8 cellular contexts compared by ENCODE assay signal in the genomic region with DNA sequence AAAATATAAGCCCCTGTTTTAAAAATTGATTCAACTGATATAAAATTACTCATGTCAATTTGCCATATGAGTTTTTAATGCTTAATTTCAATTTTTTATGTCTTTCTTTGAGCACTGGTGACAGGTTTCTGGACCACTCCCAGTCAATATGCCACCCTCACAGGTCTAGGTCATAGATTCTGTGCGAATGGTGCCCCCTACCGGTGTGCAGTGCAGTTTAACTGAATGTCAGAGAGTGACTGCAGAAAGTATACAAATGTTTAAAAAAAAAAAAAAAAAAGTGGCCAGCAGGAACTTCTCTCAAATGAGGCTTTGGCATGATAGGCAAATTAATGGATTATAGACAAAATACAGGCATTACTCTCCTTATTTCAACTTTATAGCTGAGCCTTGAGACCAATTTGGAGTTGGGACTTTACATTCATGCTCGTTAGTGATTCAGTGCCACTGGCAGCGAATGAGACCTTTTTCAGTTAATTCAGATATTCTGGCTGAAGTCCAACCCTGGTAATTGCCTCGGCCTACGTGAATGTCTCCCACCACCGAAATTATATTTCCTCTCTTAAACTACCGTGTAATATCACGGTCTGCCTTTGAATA.
DNase-seq lines count a peak whose midpoint lies in the region; ATAC-seq and TF ChIP-seq lines count a peak whose summit lies in the region.

No MANE protein-coding gene starts in this region.

- no peaks in the 10 kb centered on the region for H3K9me3 Mint-ChIP-seq in activated naive CD4-positive, alpha-beta T cell treated with anti-CD3 and anti-CD28 coated beads for 36 hours

- no peaks in the 10 kb centered on the region for H3K9me3 ChIP-seq in lower lobe of right lung

- ATAC-seq in lower lobe of right lung (peak in 1 of 2 donors; percentile 67), esophagus mucosa (no peak)

- H3K27ac Mint-ChIP-seq in activated naive CD4-positive, alpha-beta T cell treated with anti-CD3 and anti-CD28 coated beads for 36 hours, result no peak overlapping the region

- in situ Hi-C loops in astrocyte of the spinal cord (cut with HindIII; ENCODE audit: low sequenced_read_pairs), result no loop called here

- intact Hi-C loops in activated naive CD4-positive, alpha-beta T cell treated with anti-CD3 and anti-CD28 coated beads for 36 hours (cut with micrococcal nuclease), result loop anchor here (1.0 to 2.0 kb wide), 2 partner anchors 206 to 285 kb away; no protein-coding TSS in a partner anchor
- intact Hi-C loops in lower lobe of right lung (cut with DNase I), result no loop called here

- H3K36me3 Mint-ChIP-seq in activated naive CD4-positive, alpha-beta T cell treated with anti-CD3 and anti-CD28 coated beads for 36 hours (ENCODE audit: low read depth), result no peaks in the 10 kb centered on the region

- DNase-seq in activated naive CD4-positive, alpha-beta T cell treated with anti-CD3 and anti-CD28 coated beads for 36 hours, result peak; percentile 59
- no peak for DNase-seq in activated naive CD4-positive, alpha-beta T cell treated with anti-CD3 and anti-CD28 coated beads, Interleukin-2, amount 50 U/mL, for 16 hours
- DNase-seq in NCI-H2227 (lab: John Stamatoyannopoulos, UW; ENCODE audit: unreplicated experiment) (peak; percentile 80), astrocyte of the spinal cord (ENCODE audit: low read depth, low spot score) (no peak), lower lobe of right lung (no peak), NOMO-1 treated with DMSO at 0.1 percent for 48 hours (lab: John Stamatoyannopoulos, UW; ENCODE audit: unreplicated experiment) (no peak)
- DNase-seq in NK-92 treated with Interleukin-12 subunit alpha and Interleukin-12 subunit beta, amount 100 ng/mL, for 24 hours (lab: John Stamatoyannopoulos, UW), result no peak

- H3K27me3 Mint-ChIP-seq in activated naive CD4-positive, alpha-beta T cell treated with anti-CD3 and anti-CD28 coated beads for 36 hours (ENCODE audit: low read depth), result peaks cover 7% of the 10 kb centered on the region

- H3K36me3 ChIP-seq in lower lobe of right lung, result no peaks in the 10 kb centered on the region

- H3K4me1 Mint-ChIP-seq in activated naive CD4-positive, alpha-beta T cell treated with anti-CD3 and anti-CD28 coated beads for 36 hours (ENCODE audit: low read depth), result no peaks in the 10 kb centered on the region

- H3K4me3 Mint-ChIP-seq in activated naive CD4-positive, alpha-beta T cell treated with anti-CD3 and anti-CD28 coated beads for 36 hours, result no peak overlapping the region

- H3K27me3 ChIP-seq in lower lobe of right lung (ENCODE audit: low read depth), result no peaks in the 10 kb centered on the region

- CTCF ChIA-PET in activated naive CD4-positive, alpha-beta T cell treated with anti-CD3 and anti-CD28 coated beads for 36 hours (lab: Charles Lee), result interaction anchor here (0.6 to 1.0 kb wide), 6 partner anchors 43 to 186 kb away, joined by 3 to 5 read pairs (median 4); no protein-coding TSS in a partner anchor

- H3K27ac ChIP-seq in lower lobe of right lung, result no peak overlapping the region

- peaks cover 6% of the 10 kb centered on the region for H3K4me1 ChIP-seq in lower lobe of right lung

- TF ChIP-seq CTCF in astrocyte of the spinal cord (IDR thresholded peaks at IDR 0.05; ENCODE audit: low read depth, low read length), result peak; percentile 56
- TF ChIP-seq CTCF in lower lobe of right lung (IDR thresholded peaks at IDR 0.05), result peak; percentile 40

- H3K4me3 ChIP-seq in astrocyte of the spinal cord (ENCODE audit: low read depth, low read length), result no peak overlapping the region
- no peak overlapping the region for H3K4me3 ChIP-seq in lower lobe of right lung

Comparison
In these comparisons a context has a peak if more than half of its experiments do, and no peak if none do; other contexts are left out.
1. DNase-seq: peak in activated naive CD4-positive, alpha-beta T cell treated with anti-CD3 and anti-CD28 coated beads for 36 hours (single experiment) and NCI-H2227 (single experiment); none in activated naive CD4-positive, alpha-beta T cell treated with anti-CD3 and anti-CD28 coated beads, Interleukin-2, amount 50 U/mL, for 16 hours (single experiment), astrocyte of the spinal cord (single experiment), lower lobe of right lung (single experiment), NK-92 treated with Interleukin-12 subunit alpha and Interleukin-12 subunit beta, amount 100 ng/mL, for 24 hours (single experiment) and NOMO-1 treated with DMSO at 0.1 percent for 48 hours (single experiment).